15 cellular contexts compared by ENCODE assay signal in the genomic region with DNA sequence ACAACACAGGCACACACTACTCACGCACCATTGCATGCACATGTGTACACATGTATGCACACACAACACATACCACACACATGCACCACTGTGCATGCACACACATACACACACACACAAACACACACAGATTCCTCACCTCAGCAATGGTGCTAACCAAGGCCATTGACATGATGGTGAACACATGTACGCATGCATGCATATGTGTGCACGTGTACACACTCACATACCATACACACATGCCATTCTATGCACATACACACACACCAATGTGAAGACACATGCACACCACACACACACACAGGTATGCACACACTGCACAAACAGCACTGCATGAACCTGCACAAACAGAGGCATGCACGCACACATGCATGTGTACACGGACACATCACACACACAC.
DNase-seq lines count a peak whose midpoint lies in the region; ATAC-seq, FAIRE-seq and TF ChIP-seq lines count a peak whose summit lies in the region.
"Had no signal": no experiment of that assay in that cellular context is flagged by ENCODE, and none has a peak within 500 bp of the region (broad histone marks: within the 10 kb centered on the region; RNA-seq: fewer than 3 reads in every experiment).

No MANE protein-coding gene starts in this region.

- no peak overlapping the region for H3K4me3 Mint-ChIP-seq in glutamatergic neuron (ENCODE audit: unreplicated experiment)
- H3K4me3 Mint-ChIP-seq in stimulated activated naive B cell treated with anti-CD40 and anti-IgM and Interleukin-4, amounts not matched to agents 10 μg/mL and 1 μg/mL and 100 μg/mL, for 72 hours, result no peak overlapping the region
- H3K4me3 Mint-ChIP-seq: CD4-positive, CD25-positive, alpha-beta regulatory T cell had no signal

- BruUV-seq in GM12878 (replicated peaks; lab: Mats Ljungman, UMichigan), result no TSS peak

- DNase-seq in GM12892 (ENCODE audit: insufficient read length) (no peak), GM12878 (ENCODE audit: low read depth, low spot score) (no peak), neuronal stem cell (ENCODE audit: low spot score) (no peak), aorta (no peak), glutamatergic neuron (no peak), ecto neural progenitor cell (ENCODE audit: low spot score) (no peak)
- no peak for DNase-seq in stimulated activated naive B cell treated with anti-CD40 and anti-IgM and Interleukin-4, amounts not matched to agents 10 μg/mL and 1 μg/mL and 100 μg/mL, for 72 hours
- DNase-seq: ACHN; Calu3; CD4-positive, CD25-positive, alpha-beta regulatory T cell; DMS 273 treated with DMSO at 0.1 percent for 48 hours had no signal

- no peaks in the 10 kb centered on the region for H3K4me1 ChIP-seq in GM12878 (ENCODE audit: control insufficient read depth, insufficient read depth, low read length)
- H3K4me1 ChIP-seq in neuronal stem cell (ENCODE audit: control insufficient read depth in 2 of 2, insufficient read depth in 1 of 2, low read depth in 1 of 2, low read length in 2 of 2), result peaks cover 0 to 3% of the 10 kb centered on the region in 2 donors
- H3K4me1 ChIP-seq in aorta (ENCODE audit: control insufficient read depth in 1 of 2, insufficient read depth in 2 of 2, low read length in 2 of 2), result no peaks in the 10 kb centered on the region

- H3K27ac Mint-ChIP-seq in glutamatergic neuron (ENCODE audit: unreplicated experiment), result no peak overlapping the region
- no peak overlapping the region for H3K27ac Mint-ChIP-seq in stimulated activated naive B cell treated with anti-CD40 and anti-IgM and Interleukin-4, amounts not matched to agents 10 μg/mL and 1 μg/mL and 100 μg/mL, for 72 hours
- H3K27ac Mint-ChIP-seq: CD4-positive, CD25-positive, alpha-beta regulatory T cell had no signal

- H2AFZ ChIP-seq in GM12878 (ENCODE audit: control insufficient read depth, low read depth, low read length) (no peak overlapping the region), neuronal stem cell (ENCODE audit: low read length) (no peak overlapping the region)

- no peaks in the 10 kb centered on the region for H3K79me1 ChIP-seq in neuronal stem cell (ENCODE audit: low read depth, low read length)

- no peak overlapping the region for H2BK120ac ChIP-seq in neuronal stem cell (ENCODE audit: low read depth, low read length)

- H3K9ac ChIP-seq in GM12878 (ENCODE audit: control insufficient read depth, insufficient read depth, low read length), result no peak overlapping the region
- H3K9ac ChIP-seq in neuronal stem cell (ENCODE audit: low read depth, low read length, poor library complexity), result peak overlapping the region; percentile 8
- H3K9ac ChIP-seq: BLaER1 treated with 17β-estradiol and CSF1 and Interleukin-3, amounts not matched to agents 10 nM and 100 nM; KMS-11 had no signal

- no peaks in the 10 kb centered on the region for H3K27me3 ChIP-seq in GM12878 (replicated peaks in 1 of 2; ENCODE audit: control insufficient read depth in 2 of 2, insufficient read depth in 2 of 2, low read length in 1 of 2)
- H3K27me3 ChIP-seq in neuronal stem cell (ENCODE audit: control insufficient read depth in 3 of 3, insufficient read depth in 3 of 3, low read depth in 1 of 3, low read length in 3 of 3), result peaks cover 0 to 2% (median 0%) of the 10 kb centered on the region in 3 experiments
- H3K27me3 ChIP-seq in aorta (ENCODE audit: control insufficient read depth in 1 of 2, insufficient read depth in 2 of 2, low read length in 1 of 2), result no peaks in the 10 kb centered on the region
- H3K27me3 ChIP-seq: BLaER1 treated with 17β-estradiol and CSF1 and Interleukin-3, amounts not matched to agents 10 nM and 100 nM had no signal

- H3K9me3 ChIP-seq in GM12878 (replicated peaks; ENCODE audit: control insufficient read depth, insufficient read depth, low read length), result no peaks in the 10 kb centered on the region
- peaks cover 0 to 2% of the 10 kb centered on the region in 2 donors for H3K9me3 ChIP-seq in neuronal stem cell (replicated peaks in 1 of 2; ENCODE audit: control insufficient read depth in 2 of 2, insufficient read depth in 1 of 2, low read depth in 1 of 2, low read length in 2 of 2)
- H3K9me3 ChIP-seq in aorta (ENCODE audit: control insufficient read depth, low read length), result peaks cover 1% of the 10 kb centered on the region

- TF ChIP-seq CTCF in GM12878 (IDR thresholded peaks at IDR 0.05 in 2 of 3, conservative IDR thresholded peaks at IDR 0.05 in 1 of 3; ENCODE audit: control insufficient read depth in 2 of 3, extremely low read depth in 1 of 3, insufficient read depth in 1 of 3, low read depth in 3 of 3, low read length in 3 of 3) (no peak), glutamatergic neuron (IDR thresholded peaks at IDR 0.05; ENCODE audit: partially characterized antibody, unreplicated experiment) (no peak)

- no peak for TF ChIP-seq RAD21 in GM12878 (IDR thresholded peaks at IDR 0.05; ENCODE audit: insufficient read depth, low read depth, low read length)

- intact Hi-C loops in GM12878 (cut with micrococcal nuclease; ENCODE audit: unreplicated experiment), result no loop called here
- intact Hi-C loops in aorta (cut with DNase I), result no loop called here

- CTCF ChIA-PET in GM12878 (lab: Yijun Ruan, JAX), result no interaction called here

- peaks cover 4% of the 10 kb centered on the region for H3K9me3 Mint-ChIP-seq in glutamatergic neuron (ENCODE audit: unreplicated experiment)
- peaks cover 5 to 6% of the 10 kb centered on the region in 2 donors for H3K9me3 Mint-ChIP-seq in stimulated activated naive B cell treated with anti-CD40 and anti-IgM and Interleukin-4, amounts not matched to agents 10 μg/mL and 1 μg/mL and 100 μg/mL, for 72 hours

- RAD21 ChIA-PET in GM12878 (lab: Charles Lee; ENCODE audit: unreplicated experiment), result no interaction called here

- H3K18ac ChIP-seq in neuronal stem cell (ENCODE audit: low read length), result peak overlapping the region; percentile 5

- SMC1A ChIA-PET in GM12878 (lab: Charles Lee; ENCODE audit: uncharacterized antibody, unreplicated experiment), result no interaction called here

- no peak overlapping the region for H3K4ac ChIP-seq in neuronal stem cell (ENCODE audit: low read length)

- H3K4me1 Mint-ChIP-seq in glutamatergic neuron (ENCODE audit: low read depth, unreplicated experiment), result no peaks in the 10 kb centered on the region
- H3K4me1 Mint-ChIP-seq in stimulated activated naive B cell treated with anti-CD40 and anti-IgM and Interleukin-4, amounts not matched to agents 10 μg/mL and 1 μg/mL and 100 μg/mL, for 72 hours, result no peaks in the 10 kb centered on the region
- H3K4me1 Mint-ChIP-seq: CD4-positive, CD25-positive, alpha-beta regulatory T cell had no signal

- no peak overlapping the region for H4K8ac ChIP-seq in neuronal stem cell (ENCODE audit: low read depth, low read length)

- FAIRE-seq in GM12892 (lab: Jason Lieb, UNC) (peak; percentile 5), GM12878 (lab: Jason Lieb, UNC) (no peak)
- FAIRE-seq: H54 had no signal

- peak overlapping the region; percentile 2 for H3K23ac ChIP-seq in neuronal stem cell (ENCODE audit: low read depth, low read length, poor library complexity)

- in situ Hi-C loops in GM12878 (cut with MboI), result no loop called here

- H3K79me2 ChIP-seq in GM12878 (ENCODE audit: control insufficient read depth, insufficient read depth, low read length), result no peaks in the 10 kb centered on the region

- H4K20me1 ChIP-seq in GM12878 (ENCODE audit: control insufficient read depth, insufficient read depth), result no peaks in the 10 kb centered on the region
- H4K20me1 ChIP-seq: BLaER1 treated with 17β-estradiol and CSF1 and Interleukin-3, amounts not matched to agents 10 nM and 100 nM had no signal

- H3K36me3 Mint-ChIP-seq in glutamatergic neuron (ENCODE audit: unreplicated experiment), result no peaks in the 10 kb centered on the region
- no peaks in the 10 kb centered on the region for H3K36me3 Mint-ChIP-seq in stimulated activated naive B cell treated with anti-CD40 and anti-IgM and Interleukin-4, amounts not matched to agents 10 μg/mL and 1 μg/mL and 100 μg/mL, for 72 hours
- H3K36me3 Mint-ChIP-seq: CD4-positive, CD25-positive, alpha-beta regulatory T cell had no signal

- ATAC-seq in GM12878 (no peak), aorta (ENCODE audit: low FRiP score) (peak; percentile 27)
- ATAC-seq in stimulated activated naive B cell treated with anti-CD40 and anti-IgM and Interleukin-4, amounts not matched to agents 10 μg/mL and 1 μg/mL and 100 μg/mL, for 72 hours (replicated peaks), result no peak
- ATAC-seq: HCT116 had no signal

- no peak for TF ChIP-seq EP300 in GM12878 (IDR thresholded peaks at IDR 0.05; ENCODE audit: borderline replicate concordance in 1 of 2, control insufficient read depth in 1 of 2, low read depth in 2 of 2, low read length in 2 of 2)

- H3K4me2 ChIP-seq in GM12878 (ENCODE audit: control insufficient read depth, insufficient read depth) (no peak overlapping the region), neuronal stem cell (ENCODE audit: insufficient read depth, low read length, poor library complexity, severe bottlenecking) (no peak overlapping the region)
- H3K4me2 ChIP-seq: BLaER1 treated with 17β-estradiol and CSF1 and Interleukin-3, amounts not matched to agents 10 nM and 100 nM; KMS-11 had no signal

- no peak overlapping the region for H3K14ac ChIP-seq in neuronal stem cell (ENCODE audit: low read length)

- H2BK12ac ChIP-seq in neuronal stem cell (ENCODE audit: low read length), result no peak overlapping the region

- H3K27ac ChIP-seq in GM12878 (ENCODE audit: control insufficient read depth, insufficient read depth) (no peak overlapping the region), neuronal stem cell (replicated peaks; ENCODE audit: low read length) (no peak overlapping the region), aorta (ENCODE audit: low read depth in 1 of 2, low read length in 2 of 2) (no peak overlapping the region)
- H3K27ac ChIP-seq: BLaER1 treated with 17β-estradiol and CSF1 and Interleukin-3, amounts not matched to agents 10 nM and 100 nM; KMS-11 had no signal

- no peak for TF ChIP-seq POLR2A in GM12892 (IDR thresholded peaks at IDR 0.05; ENCODE audit: low read depth, low read length)
- TF ChIP-seq POLR2A in GM12878 (IDR thresholded peaks at IDR 0.05; ENCODE audit: low read depth, low read length), result no peak

- H2BK15ac ChIP-seq in neuronal stem cell (ENCODE audit: low read length), result no peak overlapping the region

- H3K4me3 ChIP-seq in GM12878 (no peak overlapping the region), neuronal stem cell (ENCODE audit: low read length in 2 of 2) (peak overlapping the region in 1 of 2 donors; percentile 49), aorta (ENCODE audit: low read length in 2 of 2) (no peak overlapping the region)
- H3K4me3 ChIP-seq: BLaER1 treated with 17β-estradiol and CSF1 and Interleukin-3, amounts not matched to agents 10 nM and 100 nM had no signal

- H3K36me3 ChIP-seq in GM12878 (ENCODE audit: control insufficient read depth in 2 of 2, insufficient read depth in 2 of 2, low read length in 1 of 2) (no peaks in the 10 kb centered on the region), neuronal stem cell (replicated peaks in 1 of 2; ENCODE audit: control insufficient read depth in 2 of 2, insufficient read depth in 2 of 2, low read length in 2 of 2) (peaks cover 0 to 2% of the 10 kb centered on the region in 2 donors), aorta (ENCODE audit: control insufficient read depth in 1 of 2, insufficient read depth in 2 of 2, low read length in 1 of 2) (no peaks in the 10 kb centered on the region)
- H3K36me3 ChIP-seq: BLaER1 treated with 17β-estradiol and CSF1 and Interleukin-3, amounts not matched to agents 10 nM and 100 nM had no signal

- no peaks in the 10 kb centered on the region for H3K27me3 Mint-ChIP-seq in glutamatergic neuron (ENCODE audit: unreplicated experiment)
- no peaks in the 10 kb centered on the region for H3K27me3 Mint-ChIP-seq in stimulated activated naive B cell treated with anti-CD40 and anti-IgM and Interleukin-4, amounts not matched to agents 10 μg/mL and 1 μg/mL and 100 μg/mL, for 72 hours
- H3K27me3 Mint-ChIP-seq: CD4-positive, CD25-positive, alpha-beta regulatory T cell had no signal

- no peak overlapping the region for H2AK5ac ChIP-seq in neuronal stem cell (ENCODE audit: low read depth, low read length)

- H4K91ac ChIP-seq in neuronal stem cell (ENCODE audit: low read depth, low read length, poor library complexity), result no peak overlapping the region

- 36% methylated on average over 5 of the region's 5 CpGs for WGBS in GM12878 (ENCODE audit: insufficient coverage, insufficient replicate concordance, low lambda C conversion rate, missing lambda C conversion rate)
- no CpG with 5 or more reads among the region's 5 CpGs for WGBS in neuronal stem cell (ENCODE audit: extremely low coverage in 2 of 2, insufficient read length in 2 of 2, insufficient replicate concordance in 1 of 2), 2 donors
- 94 to 95% methylated on average over 5 of the region's 5 CpGs for WGBS in aorta, 2 donors

- no peak overlapping the region for H2BK5ac ChIP-seq in neuronal stem cell (ENCODE audit: low read length)

- POLR2A ChIA-PET in GM12878 (lab: Charles Lee), result no interaction called here
